33 cellular contexts compared by ENCODE assay signal in genomic region chr14:64064447-64064846, GRCh38.
A peak's percentile ranks its signal among the peaks of the same experiment; 100 is the strongest.
DNase-seq lines count a peak whose midpoint lies in the region; ATAC-seq, FAIRE-seq and TF ChIP-seq lines count a peak whose summit lies in the region.
"Had no signal": no experiment of that assay in that cellular context is flagged by ENCODE, and none has a peak within 500 bp of the region (broad histone marks: within the 10 kb centered on the region; RNA-seq: fewer than 3 reads in every experiment).

No MANE protein-coding gene starts in this region.

- H3K36me3 ChIP-seq in HepG2 (replicated peaks in 1 of 2; ENCODE audit: control insufficient read depth in 1 of 2, insufficient read depth in 2 of 2, low read length in 2 of 2) (0 out of 5 replicates have a peak, but pooled peaks cover 0 to 1% of the 10 kb centered on the region in 2 experiments), right lobe of liver (peaks cover 0 to 10% (median 0%) of the 10 kb centered on the region in 4 donors), testis (ENCODE audit: low read depth, missing control alignments) (no peaks in the 10 kb centered on the region), ascending aorta (peaks cover 3 to 36% of the 10 kb centered on the region in 2 donors)
- H3K36me3 ChIP-seq: BE2C had no signal

- DNase-seq in HepG2 (ENCODE audit: low spot score) (peak; percentile 22), right lobe of liver (no peak), SK-MEL-5 (ENCODE audit: low read depth, low spot score) (peak; percentile 39), testis (peak; percentile 70), ascending aorta (ENCODE audit: low spot score in 2 of 2) (no peak)
- DNase-seq: 8988T; ACHN; AML-193; BE2C; C1 segment of cervical spinal cord; Caco-2; Calu3; CD4-positive, alpha-beta memory T cell; CD4-positive, alpha-beta T cell; CD4-positive, CD25-positive, alpha-beta regulatory T cell; CD8-positive, alpha-beta memory T cell; CD8-positive, alpha-beta T cell; COR-L47; DMS 273 treated with DMSO at 0.1 percent for 48 hours; DMS153; DMS53; DMS79; DMS79 treated with DMSO at 0.1 percent for 48 hours; DND-41; EL had no signal

- BruUV-seq in HepG2 (replicated peaks; lab: Mats Ljungman, UMichigan) = no TSS peak

- no peak overlapping the region for H2AFZ ChIP-seq in HepG2 (ENCODE audit: low read length)

- H3K4me3 ChIP-seq in HepG2 (replicated peaks in 1 of 3; ENCODE audit: insufficient read depth in 1 of 3, low read depth in 2 of 3, low read length in 3 of 3) (no peak overlapping the region), right lobe of liver (no peak overlapping the region), testis (no peak overlapping the region), ascending aorta (no peak overlapping the region)
- H3K4me3 ChIP-seq: A549; BLaER1; BLaER1 treated with 17β-estradiol and CSF1 and Interleukin-3, amounts not matched to agents 10 nM and 100 nM had no signal

- FAIRE-seq in HepG2 (lab: Jason Lieb, UNC) = no peak
- FAIRE-seq: A204.1, A549, D721Med had no signal

- H3K4me1 ChIP-seq in HepG2 (ENCODE audit: insufficient read depth, low read length) (peaks cover 10% of the 10 kb centered on the region), right lobe of liver (no peaks in the 10 kb centered on the region), testis (peaks cover 15% of the 10 kb centered on the region), ascending aorta (no peaks in the 10 kb centered on the region)
- H3K4me1 ChIP-seq: A549; BLaER1; BLaER1 treated with 17β-estradiol and CSF1 and Interleukin-3, amounts not matched to agents 10 nM and 100 nM; Caco-2 had no signal

- TF ChIP-seq RAD21 in HepG2 (CRISPR knock-in tag; IDR thresholded peaks at IDR 0.05) = no peak

- H3K9ac ChIP-seq in HepG2 (ENCODE audit: insufficient read depth, low read depth, low read length) = no peak overlapping the region
- H3K9ac ChIP-seq: BLaER1; BLaER1 treated with 17β-estradiol and CSF1 and Interleukin-3, amounts not matched to agents 10 nM and 100 nM had no signal

- no peaks in the 10 kb centered on the region for H4K20me1 ChIP-seq in HepG2 (ENCODE audit: insufficient read depth, low read length)
- H4K20me1 ChIP-seq: BLaER1; BLaER1 treated with 17β-estradiol and CSF1 and Interleukin-3, amounts not matched to agents 10 nM and 100 nM had no signal

- intact Hi-C loops in HepG2 (cut with micrococcal nuclease; ENCODE audit: unreplicated experiment) = no loop called here
- intact Hi-C loops in right lobe of liver (cut with DNase I) = no loop called here
- intact Hi-C loops in testis (cut with DNase I; ENCODE audit: low total_unique reads) = no loop called here
- intact Hi-C loops in ascending aorta (cut with DNase I) = no loop called here

- POLR2A ChIA-PET in HepG2 (lab: Yijun Ruan, JAX) = no interaction called here

- peak; percentile 67 for ATAC-seq in HepG2
- no peak for ATAC-seq in right lobe of liver
- no peak for ATAC-seq in HG03521 (IDR thresholded peaks at IDR 0.05; ENCODE audit: unreplicated experiment)
- ATAC-seq: A549; CD8-positive, alpha-beta T cell had no signal

- 77% methylated on average over 2 of the region's 2 CpGs for WGBS in HepG2 (ENCODE audit: low lambda C conversion rate)
- WGBS in right lobe of liver (ENCODE audit: insufficient coverage, low coverage, low lambda C conversion rate, missing lambda C conversion rate) = 95% methylated on average over 2 of the region's 2 CpGs
- 73 to 83% methylated on average over 2 of the region's 2 CpGs for WGBS in testis, 2 donors

- no peaks in the 10 kb centered on the region for H3K27me3 ChIP-seq in HepG2 (ENCODE audit: control insufficient read depth in 1 of 2, insufficient read depth in 2 of 2, low read length in 2 of 2)
- H3K27me3 ChIP-seq in right lobe of liver = no peaks in the 10 kb centered on the region
- no peaks in the 10 kb centered on the region for H3K27me3 ChIP-seq in testis
- H3K27me3 ChIP-seq in ascending aorta = no peaks in the 10 kb centered on the region
- H3K27me3 ChIP-seq: BE2C; BLaER1; BLaER1 treated with 17β-estradiol and CSF1 and Interleukin-3, amounts not matched to agents 10 nM and 100 nM had no signal

- no peak overlapping the region for H3K4me2 ChIP-seq in HepG2 (ENCODE audit: low read depth, low read length)
- H3K4me2 ChIP-seq: A549; BLaER1; BLaER1 treated with 17β-estradiol and CSF1 and Interleukin-3, amounts not matched to agents 10 nM and 100 nM had no signal

- H3K9me3 ChIP-seq in HepG2 (ENCODE audit: low read length) = no peaks in the 10 kb centered on the region
- H3K9me3 ChIP-seq in right lobe of liver = no peaks in the 10 kb centered on the region
- H3K9me3 ChIP-seq in testis = no peaks in the 10 kb centered on the region
- no peaks in the 10 kb centered on the region for H3K9me3 ChIP-seq in ascending aorta
- H3K9me3 ChIP-seq: A549; BE2C; BLaER1; BLaER1 treated with 17β-estradiol and CSF1 and Interleukin-3, amounts not matched to agents 10 nM and 100 nM; Caco-2 had no signal

- no peak for TF ChIP-seq EP300 in HepG2 (IDR thresholded peaks at IDR 0.05; ENCODE audit: low read depth in 2 of 2, low read length in 2 of 2)
- no peak for TF ChIP-seq EP300 in HepG2 (CRISPR knock-in tag; IDR thresholded peaks at IDR 0.05; ENCODE audit: borderline replicate concordance)

- TF ChIP-seq POLR2A in HepG2 (IDR thresholded peaks at IDR 0.05; ENCODE audit: insufficient read depth in 1 of 2, low read depth in 2 of 2, low read length in 2 of 2) (no peak), right lobe of liver (IDR thresholded peaks at IDR 0.05) (no peak), testis (IDR thresholded peaks at IDR 0.05) (no peak)

- in situ Hi-C loops in HepG2 (cut with HindIII; ENCODE audit: extremely low pct_ligation_motif_present, low pct_unique_long_range_greater_than_20kb) = no loop called here
- in situ Hi-C loops in SK-MEL-5 (cut with HindIII; ENCODE audit: low pct_unique_long_range_greater_than_20kb, low sequenced_read_pairs) = no loop called here

- no peaks in the 10 kb centered on the region for H3K79me2 ChIP-seq in HepG2 (ENCODE audit: insufficient read depth, low read length)

- TF ChIP-seq CTCF in HepG2 (CRISPR knock-in tag; IDR thresholded peaks at IDR 0.05) (no peak), right lobe of liver (IDR thresholded peaks at IDR 0.05) (no peak), testis (IDR thresholded peaks at IDR 0.05) (no peak), ascending aorta (IDR thresholded peaks at IDR 0.05) (no peak)

- CTCF ChIA-PET in HepG2 (lab: Yijun Ruan, JAX; ENCODE audit: low intra/inter-chr PET ratio, low total read pairs) = no interaction called here

- H3K27ac ChIP-seq in HepG2 (ENCODE audit: extremely low read length, insufficient read depth, low read length) (no peak overlapping the region), right lobe of liver (no peak overlapping the region), testis (no peak overlapping the region), ascending aorta (no peak overlapping the region)
- H3K27ac ChIP-seq: 22Rv1; A549; BLaER1; BLaER1 treated with 17β-estradiol and CSF1 and Interleukin-3, amounts not matched to agents 10 nM and 100 nM; C4-2B had no signal

TF ChIP-seq in HepG2, 621 proteins besides CTCF, POLR2A, EP300 and RAD21 (continues in another document):
- TF ChIP-seq CHCHD3 (CRISPR knock-in tag; IDR thresholded peaks at IDR 0.05) (no peak), TBL1XR1 (IDR thresholded peaks at IDR 0.05; ENCODE audit: borderline replicate concordance, low read length, partially characterized antibody) (no peak), ZNF251 (CRISPR knock-in tag; IDR thresholded peaks at IDR 0.05) (no peak), REST (IDR thresholded peaks at IDR 0.05; ENCODE audit: borderline replicate concordance in 1 of 2, low read depth in 1 of 2, low read length in 2 of 2) (no peak), ZNF556 (CRISPR knock-in tag; IDR thresholded peaks at IDR 0.05; ENCODE audit: borderline replicate concordance) (no peak), NR3C1 (CRISPR knock-in tag; IDR thresholded peaks at IDR 0.05) (no peak)
- TF ChIP-seq, protein P1, sequence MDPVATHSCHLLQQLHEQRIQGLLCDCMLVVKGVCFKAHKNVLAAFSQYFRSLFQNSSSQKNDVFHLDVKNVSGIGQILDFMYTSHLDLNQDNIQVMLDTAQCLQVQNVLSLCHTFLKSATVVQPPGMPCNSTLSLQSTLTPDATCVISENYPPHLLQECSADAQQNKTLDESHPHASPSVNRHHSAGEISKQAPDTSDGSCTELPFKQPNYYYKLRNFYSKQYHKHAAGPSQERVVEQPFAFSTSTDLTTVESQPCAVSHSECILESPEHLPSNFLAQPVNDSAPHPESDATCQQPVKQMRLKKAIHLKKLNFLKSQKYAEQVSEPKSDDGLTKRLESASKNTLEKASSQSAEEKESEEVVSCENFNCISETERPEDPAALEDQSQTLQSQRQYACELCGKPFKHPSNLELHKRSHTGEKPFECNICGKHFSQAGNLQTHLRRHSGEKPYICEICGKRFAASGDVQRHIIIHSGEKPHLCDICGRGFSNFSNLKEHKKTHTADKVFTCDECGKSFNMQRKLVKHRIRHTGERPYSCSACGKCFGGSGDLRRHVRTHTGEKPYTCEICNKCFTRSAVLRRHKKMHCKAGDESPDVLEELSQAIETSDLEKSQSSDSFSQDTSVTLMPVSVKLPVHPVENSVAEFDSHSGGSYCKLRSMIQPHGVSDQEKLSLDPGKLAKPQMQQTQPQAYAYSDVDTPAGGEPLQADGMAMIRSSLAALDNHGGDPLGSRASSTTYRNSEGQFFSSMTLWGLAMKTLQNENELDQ (CRISPR knock-in tag; IDR thresholded peaks at IDR 0.05; ENCODE audit: borderline replicate concordance) = no peak

Comparison
In these comparisons a context has a peak if more than half of its experiments do, and no peak if none do; other contexts are left out.
1. DNase-seq: peak in HepG2 (single experiment), SK-MEL-5 (single experiment) and testis (single experiment); none in right lobe of liver (0 of 3) and ascending aorta (0 of 2).